In the genomic region with DNA sequence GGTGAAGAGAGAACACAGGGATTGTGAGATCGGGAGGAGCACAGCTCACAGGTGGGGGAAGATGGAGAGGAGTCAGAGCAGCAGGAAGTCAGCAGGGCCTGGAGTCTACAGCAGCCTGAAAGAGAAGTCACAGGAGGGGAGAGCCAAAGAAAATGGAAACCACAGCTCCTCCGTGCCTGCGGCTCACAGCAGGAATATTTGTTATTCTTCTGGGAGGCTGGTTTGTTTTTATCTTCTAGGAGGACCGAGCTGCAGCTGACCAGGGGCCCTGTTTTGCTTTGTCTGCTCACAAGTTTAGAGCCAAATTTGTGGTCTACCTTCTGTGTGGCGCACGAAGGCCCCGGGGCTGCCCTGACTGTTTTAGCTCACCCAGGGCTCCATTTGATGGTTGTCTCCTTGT, we compare ENCODE assay signal across 26 cellular contexts.
DNase-seq lines count a peak whose midpoint lies in the region; ATAC-seq and TF ChIP-seq lines count a peak whose summit lies in the region.
"Had no signal": no experiment of that assay in that cellular context is flagged by ENCODE, and none has a peak within 500 bp of the region (broad histone marks: within the 10 kb centered on the region; RNA-seq: fewer than 3 reads in every experiment).

No MANE protein-coding gene starts in this region.

- no peak overlapping the region for H3K4me3 ChIP-seq in aorta (ENCODE audit: low read length in 2 of 2)
- H3K4me3 ChIP-seq: HAP-1, lower lobe of right lung, upper lobe of left lung had no signal

- H3K36me3 ChIP-seq in aorta (ENCODE audit: control insufficient read depth in 1 of 2, insufficient read depth in 2 of 2, low read length in 1 of 2), result no peaks in the 10 kb centered on the region
- H3K36me3 ChIP-seq: HAP-1 had no signal

- H3K4me3 Mint-ChIP-seq in nephron progenitor cell, result no peak overlapping the region
- H3K4me3 Mint-ChIP-seq: activated naive CD8-positive, alpha-beta T cell treated with anti-CD3 and anti-CD28 coated beads for 36 hours; brain; CD8-positive, alpha-beta T cell; IgD-negative memory B cell; T-helper 2 cell treated with Interferon-gamma antibody and Interleukin-4, amounts not matched to agents 5 μg/mL and 100 μg/mL, for 36 hours had no signal

- peaks cover 41% of the 10 kb centered on the region for H3K4me1 Mint-ChIP-seq in nephron progenitor cell
- H3K4me1 Mint-ChIP-seq: activated naive CD8-positive, alpha-beta T cell treated with anti-CD3 and anti-CD28 coated beads for 36 hours; IgD-negative memory B cell had no signal

- no peak for TF ChIP-seq CTCF in nephron progenitor cell (IDR thresholded peaks at IDR 0.05)

- DNase-seq in Daoy (ENCODE audit: low read depth) (peak; percentile 80), NCI-H69 (lab: John Stamatoyannopoulos, UW) (peak; percentile 32), brain pericyte (ENCODE audit: low read depth, low spot score) (peak; percentile 80), nephron progenitor cell (no peak), cerebellum (ENCODE audit: low spot score) (no peak), NCI-H1930 (lab: John Stamatoyannopoulos, UW) (no peak), globus pallidus (ENCODE audit: low spot score) (no peak), aorta (no peak)
- DNase-seq: activated naive CD8-positive, alpha-beta T cell treated with anti-CD3 and anti-CD28 coated beads for 36 hours; CD8-positive, alpha-beta T cell; cortex of kidney; GDM1; kidney; lower lobe of right lung; NCI-H1105; NCI-H2029 treated with DMSO at 0.1 percent for 48 hours; NCI-H2227 treated with DMSO at 0.1 percent for 48 hours; NCI-H82; small intestine; stimulated activated CD4-positive, alpha-beta T cell treated with anti-CD3 and anti-CD28 coated beads, Interleukin-2, amount 100 ng/mL, for 24 hours; upper lobe of left lung had no signal

- H3K9me3 ChIP-seq in aorta (ENCODE audit: control insufficient read depth, low read length), result no peaks in the 10 kb centered on the region
- H3K9me3 ChIP-seq: HAP-1, lower lobe of right lung, upper lobe of left lung had no signal

- no peak for ATAC-seq in aorta (ENCODE audit: low FRiP score)
- ATAC-seq: CD8-positive, alpha-beta T cell; lower lobe of right lung had no signal

- intact Hi-C loops in aorta (cut with DNase I), result no loop called here

- H3K4me1 ChIP-seq in aorta (ENCODE audit: control insufficient read depth in 1 of 2, insufficient read depth in 2 of 2, low read length in 2 of 2), result no peaks in the 10 kb centered on the region
- H3K4me1 ChIP-seq: HAP-1 had no signal

- peaks cover 13% of the 10 kb centered on the region for H3K27me3 Mint-ChIP-seq in nephron progenitor cell (ENCODE audit: low read depth, poor library complexity)
- H3K27me3 Mint-ChIP-seq: activated naive CD8-positive, alpha-beta T cell treated with anti-CD3 and anti-CD28 coated beads for 36 hours; IgD-negative memory B cell had no signal

- peak overlapping the region; percentile 2 for H3K27ac Mint-ChIP-seq in nephron progenitor cell
- H3K27ac Mint-ChIP-seq: activated naive CD8-positive, alpha-beta T cell treated with anti-CD3 and anti-CD28 coated beads for 36 hours; activated T-helper 2 cell treated with anti-CD3 and anti-CD28 coated beads, Interferon-gamma antibody, Interleukin-2, Interleukin-4, amounts not matched to agents 10 μg/mL and 5 μg/mL and 100 μg/mL, durations not matched to agents 14 hours and 24 hours and 36 hours; CD8-positive, alpha-beta T cell; T-helper 2 cell treated with Interferon-gamma antibody and Interleukin-4, amounts not matched to agents 5 μg/mL and 100 μg/mL, for 36 hours had no signal

- 31 to 37% methylated on average over 7 of the region's 7 CpGs for WGBS in aorta, 2 donors

- H3K27me3 ChIP-seq in aorta (ENCODE audit: control insufficient read depth in 1 of 2, insufficient read depth in 2 of 2, low read length in 1 of 2), result no peaks in the 10 kb centered on the region
- H3K27me3 ChIP-seq: upper lobe of left lung had no signal

- H3K9me3 Mint-ChIP-seq in nephron progenitor cell, result no peaks in the 10 kb centered on the region
- H3K9me3 Mint-ChIP-seq: activated naive CD8-positive, alpha-beta T cell treated with anti-CD3 and anti-CD28 coated beads for 36 hours; activated T-helper 2 cell treated with anti-CD3 and anti-CD28 coated beads, Interferon-gamma antibody, Interleukin-2, Interleukin-4, amounts not matched to agents 10 μg/mL and 5 μg/mL and 100 μg/mL, durations not matched to agents 14 hours and 24 hours and 36 hours; CD8-positive, alpha-beta T cell; IgD-negative memory B cell; T-helper 2 cell treated with Interferon-gamma antibody and Interleukin-4, amounts not matched to agents 5 μg/mL and 100 μg/mL, for 36 hours had no signal

- H3K27ac ChIP-seq in aorta (ENCODE audit: low read depth in 1 of 2, low read length in 2 of 2), result no peak overlapping the region
- H3K27ac ChIP-seq: lower lobe of right lung, upper lobe of left lung had no signal

- no peaks in the 10 kb centered on the region for H3K36me3 Mint-ChIP-seq in nephron progenitor cell (ENCODE audit: low read depth)
- H3K36me3 Mint-ChIP-seq: activated naive CD8-positive, alpha-beta T cell treated with anti-CD3 and anti-CD28 coated beads for 36 hours; brain; CD8-positive, alpha-beta T cell had no signal

Comparison
In these comparisons a context has a peak if more than half of its experiments do, and no peak if none do; other contexts are left out.
1. DNase-seq: peak in Daoy (single experiment), NCI-H69 (single experiment) and brain pericyte (single experiment); none in nephron progenitor cell (single experiment), cerebellum (single experiment), NCI-H1930 (0 of 2), globus pallidus (single experiment) and aorta (0 of 2).